23 cellular contexts compared by ENCODE assay signal in genomic region chr19:45159204-45159970, GRCh38. TPM values are rescaled to one million over a fixed set of nuclear protein-coding genes. Genes with fewer than 3 reads are reported as not detected.
"Had no signal": no experiment of that assay in that cellular context is flagged by ENCODE, and none has a peak within 500 bp of the region (broad histone marks: within the 10 kb centered on the region; RNA-seq: fewer than 3 reads in every experiment).

No MANE protein-coding gene starts in this region.

- H3K36me3 Mint-ChIP-seq: brain had no signal

- H3K4me3 ChIP-seq: MG63 had no signal

- H3K9me3 ChIP-seq: MG63 had no signal

- H3K27me3 ChIP-seq: MG63 had no signal

- H3K36me3 ChIP-seq: MG63 had no signal

- H3K27ac Mint-ChIP-seq: activated CD4-positive, alpha-beta memory T cell treated with anti-CD3 and anti-CD28 coated beads, Interleukin-2, amount 10 ng/mL, durations not matched to agents 7 days and 5 days; activated T-cell treated with anti-CD3 and anti-CD28 coated beads, Interleukin-2, amount 50 U/mL, for 72 hours; activated T-helper 2 cell treated with anti-CD3 and anti-CD28 coated beads, Interferon-gamma antibody, Interleukin-2, Interleukin-4, amounts not matched to agents 10 μg/mL and 5 μg/mL and 100 μg/mL, durations not matched to agents 14 hours and 24 hours and 36 hours had no signal

- DNase-seq: activated CD4-positive, alpha-beta memory T cell treated with anti-CD3 and anti-CD28 coated beads, Interleukin-2, amount 10 ng/mL, durations not matched to agents 7 days and 5 days; activated CD4-positive, alpha-beta T cell treated with anti-CD3 and anti-CD28 coated beads, Interleukin-2, amount 50 U/mL, for 1 hour; activated CD4-positive, CD25-positive, alpha-beta regulatory T cell; activated naive CD4-positive, alpha-beta T cell treated with anti-CD3 and anti-CD28 coated beads, Interleukin-2, amount 50 U/mL, for 16 hours; activated T-cell treated with anti-CD3 and anti-CD28 coated beads for 4 hours; activated T-cell treated with anti-CD3 and anti-CD28 coated beads, Interleukin-2, amount 50 U/mL, for 72 hours; amygdala; MG63; NCI-H1105; NCI-H1436; NCI-H1694 treated with DMSO at 0.1 percent for 48 hours; NCI-H2081; NCI-H510A treated with DMSO at 0.1 percent for 48 hours; NCI-H69; NK-92 treated with Interleukin-12 subunit alpha and Interleukin-12 subunit beta, amount 100 ng/mL, for 24 hours; PC-3; SIG-M5; T-helper 17 cell; T-helper 9 cell had no signal

- H3K9me3 Mint-ChIP-seq: activated CD4-positive, alpha-beta memory T cell treated with anti-CD3 and anti-CD28 coated beads, Interleukin-2, amount 10 ng/mL, durations not matched to agents 7 days and 5 days; activated T-cell treated with anti-CD3 and anti-CD28 coated beads, Interleukin-2, amount 50 U/mL, for 72 hours; activated T-helper 2 cell treated with anti-CD3 and anti-CD28 coated beads, Interferon-gamma antibody, Interleukin-2, Interleukin-4, amounts not matched to agents 10 μg/mL and 5 μg/mL and 100 μg/mL, durations not matched to agents 14 hours and 24 hours and 36 hours; central memory CD8-positive, alpha-beta T cell had no signal

- ATAC-seq: activated T-cell treated with anti-CD3 and anti-CD28 coated beads, Interleukin-2, amount 50 U/mL, for 72 hours; PC-3; T-helper 17 cell had no signal

RNA-seq across cellular contexts. Expression of gene NKPD1, which starts 1.4 kb away (rescaled TPM):
- total RNA-seq: astrocyte had no signal
